Comparison of ENCODE assay signal across 1 cellular context in genomic region chr11:59771605-59772004, GRCh38.
TF ChIP-seq lines count a peak whose summit lies in the region.

No MANE protein-coding gene starts in this region.

TF ChIP-seq in endothelial cell of umbilical vein, 7 proteins besides CTCF, POLR2A, EP300 and RAD21:
- TF ChIP-seq POLR2AphosphoS5 (IDR thresholded peaks at IDR 0.05; ENCODE audit: insufficient read depth, low read depth, low read length) (no peak), FOS (IDR thresholded peaks at IDR 0.05; ENCODE audit: borderline replicate concordance, insufficient read depth, low read length) (no peak), MYC (IDR thresholded peaks at IDR 0.05; ENCODE audit: low read depth, low read length) (no peak)
TF ChIP-seq in endothelial cell of umbilical vein: peak in this region for 0.
